ENCODE assay signal across 1 cellular context in genomic region chr1:26820784-26821269, GRCh38.
TF ChIP-seq lines count a peak whose summit lies in the region.

No MANE protein-coding gene starts in this region.

TF ChIP-seq in K562, 482 proteins besides CTCF, POLR2A, EP300 and RAD21:
- TF ChIP-seq CREB1 (IDR thresholded peaks at IDR 0.05) (no peak), CREB1 (CRISPR knock-in tag; IDR thresholded peaks at IDR 0.05) (no peak), GTF2E2 (tag; IDR thresholded peaks at IDR 0.05) (no peak), ZNF354B (CRISPR knock-in tag; IDR thresholded peaks at IDR 0.05) (no peak), TCF7L2 (IDR thresholded peaks at IDR 0.05; ENCODE audit: low read depth, low read length) (no peak), RFX5 (IDR thresholded peaks at IDR 0.05; ENCODE audit: low read depth, low read length) (no peak), BDP1 (IDR thresholded peaks at IDR 0.05; ENCODE audit: insufficient read depth, insufficient read length) (no peak), ZNF699 (CRISPR knock-in tag; IDR thresholded peaks at IDR 0.05; ENCODE audit: insufficient replicate concordance) (no peak), SPI1 (IDR thresholded peaks at IDR 0.05; ENCODE audit: borderline replicate concordance, low read depth, low read length) (peak; percentile 65; the same call in 1 of the 2 replicates), ZNF12 (CRISPR knock-in tag; IDR thresholded peaks at IDR 0.05) (no peak), POLR2G (IDR thresholded peaks at IDR 0.05; ENCODE audit: low read depth, low read length) (no peak), ZNF780A (CRISPR knock-in tag; IDR thresholded peaks at IDR 0.05) (no peak), ZMIZ1 (IDR thresholded peaks at IDR 0.05; ENCODE audit: low read depth in 2 of 2, low read length in 2 of 2) (no peak), SMARCA4 (IDR thresholded peaks at IDR 0.05) (peak; percentile 48; the same call in 1 of the 2 replicates), RBBP5 (IDR thresholded peaks at IDR 0.05; ENCODE audit: borderline replicate concordance, insufficient read depth, low read length, poor library complexity, severe bottlenecking) (no peak), BCOR (IDR thresholded peaks at IDR 0.05) (no peak), RREB1 (CRISPR knock-in tag; IDR thresholded peaks at IDR 0.05) (no peak), CBFB (CRISPR knock-in tag; IDR thresholded peaks at IDR 0.05) (0 out of 2 replicates have a peak, but pooled peaks have one; percentile 45), SMAD1 (IDR thresholded peaks at IDR 0.05; ENCODE audit: low read depth, low read length, partially characterized antibody) (no peak), ZNF696 (CRISPR knock-in tag; conservative IDR thresholded peaks at IDR 0.05) (no peak), ILF3 (IDR thresholded peaks at IDR 0.05; ENCODE audit: borderline replicate concordance) (no peak), TEAD1 (CRISPR knock-in tag; IDR thresholded peaks at IDR 0.05) (no peak), NR4A1 (CRISPR knock-in tag; IDR thresholded peaks at IDR 0.05) (no peak), NR4A1 (tag; IDR thresholded peaks at IDR 0.05) (no peak), ZNF316 (IDR thresholded peaks at IDR 0.05) (no peak), HOMEZ (CRISPR knock-in tag; IDR thresholded peaks at IDR 0.05) (no peak)
- TF ChIP-seq, protein P1, sequence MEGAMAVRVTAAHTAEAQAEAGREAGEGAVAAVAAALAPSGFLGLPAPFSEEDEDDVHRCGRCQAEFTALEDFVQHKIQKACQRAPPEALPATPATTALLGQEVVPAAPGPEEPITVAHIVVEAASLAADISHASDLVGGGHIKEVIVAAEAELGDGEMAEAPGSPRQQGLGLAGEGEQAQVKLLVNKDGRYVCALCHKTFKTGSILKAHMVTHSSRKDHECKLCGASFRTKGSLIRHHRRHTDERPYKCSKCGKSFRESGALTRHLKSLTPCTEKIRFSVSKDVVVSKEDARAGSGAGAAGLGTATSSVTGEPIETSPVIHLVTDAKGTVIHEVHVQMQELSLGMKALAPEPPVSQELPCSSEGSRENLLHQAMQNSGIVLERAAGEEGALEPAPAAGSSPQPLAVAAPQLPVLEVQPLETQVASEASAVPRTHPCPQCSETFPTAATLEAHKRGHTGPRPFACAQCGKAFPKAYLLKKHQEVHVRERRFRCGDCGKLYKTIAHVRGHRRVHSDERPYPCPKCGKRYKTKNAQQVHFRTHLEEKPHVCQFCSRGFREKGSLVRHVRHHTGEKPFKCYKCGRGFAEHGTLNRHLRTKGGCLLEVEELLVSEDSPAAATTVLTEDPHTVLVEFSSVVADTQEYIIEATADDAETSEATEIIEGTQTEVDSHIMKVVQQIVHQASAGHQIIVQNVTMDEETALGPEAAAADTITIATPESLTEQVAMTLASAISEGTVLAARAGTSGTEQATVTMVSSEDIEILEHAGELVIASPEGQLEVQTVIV (CRISPR knock-in tag; IDR thresholded peaks at IDR 0.05; ENCODE audit: borderline replicate concordance), result no peak
TF ChIP-seq in K562: peak in this region for 3.
